ENCODE assay signal across 8 cellular contexts in genomic region chr7:101804642-101805401, GRCh38. TPM values are rescaled to one million over a fixed set of nuclear protein-coding genes. Genes with fewer than 3 reads are reported as not detected.
DNase-seq lines count a peak whose midpoint lies in the region; ATAC-seq and TF ChIP-seq lines count a peak whose summit lies in the region.

No MANE protein-coding gene starts in this region.

- peak; percentile 73 for DNase-seq in Caco-2
- peak; percentile 57 for DNase-seq in HEK293T (ENCODE audit: extremely low spot score)
- DNase-seq in astrocyte of the spinal cord (ENCODE audit: low read depth, low spot score) = no peak
- DNase-seq in memory B cell (ENCODE audit: low spot score in 2 of 2) = peak in 1 of 2 donors; percentile 21
- DNase-seq in sigmoid colon = no peak
- no peak for DNase-seq in tibial artery

- no peak overlapping the region for H3K4me3 Mint-ChIP-seq in Caco-2 (ENCODE audit: unreplicated experiment)
- no peak overlapping the region for H3K4me3 Mint-ChIP-seq in memory B cell

- POLR2A ChIA-PET in Caco-2 (lab: Charles Lee) = no interaction called here
- POLR2A ChIA-PET in HEK293T (lab: Yijun Ruan, JAX) = no interaction called here

- H3K27ac ChIP-seq in sigmoid colon = no peak overlapping the region
- H3K27ac ChIP-seq in tibial artery = no peak overlapping the region

- CTCF ChIA-PET in Caco-2 (lab: Charles Lee) = interaction anchor here (0.9 to 2.2 kb wide), 3 partner anchors 9 to 262 kb away, joined by 3 to 9 read pairs (median 4); no protein-coding TSS in a partner anchor
- CTCF ChIA-PET in HEK293T (lab: Yijun Ruan, JAX) = interaction anchor here (0.6 to 0.7 kb wide), 2 partner anchors 119 to 262 kb away, joined by 3 read pairs; no protein-coding TSS in a partner anchor

- H3K27me3 Mint-ChIP-seq in Caco-2 (ENCODE audit: insufficient read depth, unreplicated experiment) = no peaks in the 10 kb centered on the region
- peaks cover 13% of the 10 kb centered on the region for H3K27me3 Mint-ChIP-seq in memory B cell

- no peaks in the 10 kb centered on the region for H3K9me3 Mint-ChIP-seq in Caco-2 (ENCODE audit: unreplicated experiment)
- H3K9me3 Mint-ChIP-seq in memory B cell = no peaks in the 10 kb centered on the region

- H3K27me3 ChIP-seq in Caco-2 (replicated peaks; ENCODE audit: control insufficient read depth, insufficient read depth, low read length) = no peaks in the 10 kb centered on the region
- H3K27me3 ChIP-seq in sigmoid colon = peaks cover 0 to 37% (median 18%) of the 10 kb centered on the region in 3 donors
- peaks cover 0 to 32% of the 10 kb centered on the region in 2 donors for H3K27me3 ChIP-seq in tibial artery

- TF ChIP-seq CTCF in Caco-2 (IDR thresholded peaks at IDR 0.05; ENCODE audit: insufficient read depth in 1 of 2, low read depth in 1 of 2, low read length in 1 of 2, severe bottlenecking in 1 of 2, unreplicated experiment in 1 of 2) (peak; percentile 51 to 59), astrocyte of the spinal cord (IDR thresholded peaks at IDR 0.05; ENCODE audit: low read depth, low read length) (peak; percentile 19), sigmoid colon (IDR thresholded peaks at IDR 0.05) (no peak), tibial artery (IDR thresholded peaks at IDR 0.05) (no peak)

- no peak overlapping the region for H3K4me3 ChIP-seq in Caco-2 (ENCODE audit: low read depth, low read length)
- H3K4me3 ChIP-seq in astrocyte of the spinal cord (ENCODE audit: low read depth, low read length) = no peak overlapping the region
- no peak overlapping the region for H3K4me3 ChIP-seq in sigmoid colon
- H3K4me3 ChIP-seq in tibial artery = no peak overlapping the region

- H3K4me1 Mint-ChIP-seq in Caco-2 (ENCODE audit: low read depth, unreplicated experiment) (peaks cover 17% of the 10 kb centered on the region), memory B cell (peaks cover 13% of the 10 kb centered on the region)

- BruUV-seq in Caco-2 (replicated peaks; lab: Mats Ljungman, UMichigan) = no TSS peak

- H3K36me3 Mint-ChIP-seq in Caco-2 (ENCODE audit: insufficient read depth, unreplicated experiment) (no peaks in the 10 kb centered on the region), memory B cell (no peaks in the 10 kb centered on the region)

- intact Hi-C loops in Caco-2 (cut with micrococcal nuclease; ENCODE audit: unreplicated experiment) = no loop called here
- intact Hi-C loops in sigmoid colon (cut with DNase I) = no loop called here
- intact Hi-C loops in tibial artery (cut with DNase I; ENCODE audit: low total_unique reads) = loop anchor here (10.0 kb wide), 1 partner anchor 110 kb away; no protein-coding TSS in a partner anchor

- ATAC-seq in memory B cell (ENCODE audit: low read depth) (peak; percentile 50), HG03571 (IDR thresholded peaks at IDR 0.05; ENCODE audit: unreplicated experiment) (no peak), GM19324 (IDR thresholded peaks at IDR 0.05; ENCODE audit: low FRiP score, unreplicated experiment) (no peak)

- in situ Hi-C loops in astrocyte of the spinal cord (cut with HindIII; ENCODE audit: low sequenced_read_pairs) = no loop called here

- TF ChIP-seq EP300 in sigmoid colon (IDR thresholded peaks at IDR 0.05) = no peak

- H3K36me3 ChIP-seq in Caco-2 (ENCODE audit: control insufficient read depth, insufficient read depth, low read length) (no peaks in the 10 kb centered on the region), sigmoid colon (no peaks in the 10 kb centered on the region), tibial artery (no peaks in the 10 kb centered on the region)

- no peak overlapping the region for H3K27ac Mint-ChIP-seq in Caco-2 (ENCODE audit: unreplicated experiment)
- H3K27ac Mint-ChIP-seq in memory B cell = no peak overlapping the region

- no peak for TF ChIP-seq POLR2A in sigmoid colon (IDR thresholded peaks at IDR 0.05)

- H3K9me3 ChIP-seq in Caco-2 (no peaks in the 10 kb centered on the region), sigmoid colon (no peaks in the 10 kb centered on the region), tibial artery (no peaks in the 10 kb centered on the region)

- H3K4me1 ChIP-seq in Caco-2 = no peaks in the 10 kb centered on the region
- peaks cover 0 to 9% (median 2%) of the 10 kb centered on the region in 4 donors for H3K4me1 ChIP-seq in sigmoid colon
- H3K4me1 ChIP-seq in tibial artery = no peaks in the 10 kb centered on the region

- 17 to 39% methylated on average over 14 of the region's 14 CpGs for WGBS in sigmoid colon, 2 donors

TF ChIP-seq in HEK293T, 16 proteins besides CTCF, POLR2A, EP300 and RAD21:
- TF ChIP-seq CTBP1 (IDR thresholded peaks at IDR 0.05; ENCODE audit: borderline replicate concordance) (no peak), ARNT (IDR thresholded peaks at IDR 0.05) (no peak), FOXA1 (IDR thresholded peaks at IDR 0.05) (no peak), FOXM1 (IDR thresholded peaks at IDR 0.05; ENCODE audit: borderline replicate concordance) (no peak), ELF4 (IDR thresholded peaks at IDR 0.05) (no peak), SP1 (IDR thresholded peaks at IDR 0.05) (no peak), L3MBTL2 (conservative IDR thresholded peaks at IDR 0.05) (no peak), BHLHE40 (IDR thresholded peaks at IDR 0.05; ENCODE audit: borderline replicate concordance) (no peak), FOXK2 (IDR thresholded peaks at IDR 0.05) (no peak), HDGF (IDR thresholded peaks at IDR 0.05; ENCODE audit: borderline replicate concordance) (no peak), TARDBP (IDR thresholded peaks at IDR 0.05) (no peak), LEF1 (IDR thresholded peaks at IDR 0.05; ENCODE audit: borderline replicate concordance) (no peak), PKNOX1 (IDR thresholded peaks at IDR 0.05) (no peak), ZNF384 (IDR thresholded peaks at IDR 0.05) (no peak), SUZ12 (IDR thresholded peaks at IDR 0.05) (no peak), NFRKB (IDR thresholded peaks at IDR 0.05) (no peak)

RNA-seq across cellular contexts. Expression of gene CUX1, which starts 12.6 kb away (rescaled TPM):
- total RNA-seq in Caco-2 (2022) = 113 and 116 TPM in 2 replicates
- total RNA-seq in sigmoid colon = 100 to 1,000 TPM in 2 of 4 donors, 10 to 100 TPM in 2; 47.4 to 127 (median 79.0) TPM
- polyA plus RNA-seq in sigmoid colon = 10 to 100 TPM; 46.7 to 49.9 (median 47.2) TPM

Comparison
In these comparisons a context has a peak if more than half of its experiments do, and no peak if none do; other contexts are left out.
1. DNase-seq: peak in Caco-2 (2 of 2) and HEK293T (single experiment); none in astrocyte of the spinal cord (single experiment), sigmoid colon (single experiment) and tibial artery (0 of 2).
2. CTCF ChIP-seq: peak in Caco-2 (2 of 2) and astrocyte of the spinal cord (single experiment); none in sigmoid colon (0 of 4) and tibial artery (0 of 2).